Comparison of ENCODE assay signal across 21 cellular contexts in genomic region chr2:165897074-165897683, GRCh38. TPM values are rescaled to one million over a fixed set of nuclear protein-coding genes. Genes with fewer than 3 reads are reported as not detected.
DNase-seq lines count a peak whose midpoint lies in the region; ATAC-seq, FAIRE-seq and TF ChIP-seq lines count a peak whose summit lies in the region.
"Had no signal": no experiment of that assay in that cellular context is flagged by ENCODE, and none has a peak within 500 bp of the region (broad histone marks: within the 10 kb centered on the region; RNA-seq: fewer than 3 reads in every experiment).

No MANE protein-coding gene starts in this region.

- CTCF ChIA-PET in K562 (lab: Yijun Ruan, JAX; ENCODE audit: low intra/inter-chr PET ratio), result no interaction called here

- no peaks in the 10 kb centered on the region for H3K27me3 ChIP-seq in K562 (ENCODE audit: control insufficient read depth in 2 of 2, insufficient read depth in 2 of 2, low read length in 2 of 2)
- H3K27me3 ChIP-seq in foreskin keratinocyte, result no peaks in the 10 kb centered on the region
- H3K27me3 ChIP-seq: esophagus muscularis mucosa, right atrium auricular region, upper lobe of right lung had no signal

- H3K4me3 Mint-ChIP-seq in mesothelial cell of epicardium, result no peak overlapping the region
- H3K4me3 Mint-ChIP-seq: activated CD4-positive, alpha-beta T cell treated with anti-CD3 and anti-CD28 coated beads, Interleukin-2, amount 10 ng/mL, durations not matched to agents 24 days and 14 days; natural killer cell had no signal

- no peaks in the 10 kb centered on the region for H4K20me1 ChIP-seq in K562 (replicated peaks; ENCODE audit: control insufficient read depth, insufficient read depth, low read length)

- H3K4me1 ChIP-seq in K562 (replicated peaks in 1 of 2; ENCODE audit: control insufficient read depth in 2 of 2, insufficient read depth in 2 of 2, low read length in 2 of 2), result no peaks in the 10 kb centered on the region
- peaks cover 5% of the 10 kb centered on the region for H3K4me1 ChIP-seq in foreskin keratinocyte
- H3K4me1 ChIP-seq: right atrium auricular region had no signal

- no peaks in the 10 kb centered on the region for H3K9me1 ChIP-seq in K562 (ENCODE audit: control insufficient read depth, insufficient read depth, low read length)

- ATAC-seq in GM18517 (IDR thresholded peaks at IDR 0.05; ENCODE audit: unreplicated experiment) (peak; percentile 10), GM21367 (IDR thresholded peaks at IDR 0.05; ENCODE audit: unreplicated experiment) (peak; percentile 25), HG03060 (IDR thresholded peaks at IDR 0.05; ENCODE audit: low read depth, unreplicated experiment) (peak; percentile 11), K562 (no peak), foreskin keratinocyte (no peak)
- ATAC-seq: natural killer cell, Right ventricle myocardium inferior had no signal

- DNase-seq in K562 (ENCODE audit: extremely low read depth in 1 of 4, low spot score in 3 of 4) (no peak), NCI-H524 (lab: John Stamatoyannopoulos, UW) (no peak), mesothelial cell of epicardium (ENCODE audit: low spot score in 2 of 2, unreplicated experiment in 2 of 2) (no peak), superior temporal gyrus (ENCODE audit: extremely low spot score) (no peak), foreskin keratinocyte (no peak)
- DNase-seq: activated CD4-positive, alpha-beta T cell treated with anti-CD3 and anti-CD28 coated beads, Interleukin-2, amount 10 ng/mL, durations not matched to agents 24 days and 14 days; activated T-cell treated with anti-CD3 and anti-CD28 coated beads, Interleukin-2, amount 50 U/mL, for 48 hours; amygdala; hippocampal formation; left ventricle myocardium inferior; natural killer cell; NCI-H2081 treated with DMSO at 0.1 percent for 48 hours; NCI-H774; stimulated activated CD4-positive, alpha-beta T cell treated with anti-CD3 and anti-CD28 coated beads, Interleukin-2, amount 100 ng/mL, for 24 hours; upper lobe of right lung had no signal

- intact Hi-C loops in K562 (cut with micrococcal nuclease), result no loop called here

- TF ChIP-seq RAD21 in K562 (CRISPR knock-in tag; conservative IDR thresholded peaks at IDR 0.05 in 1 of 2, IDR thresholded peaks at IDR 0.05 in 1 of 2), result no peak

- no peak for FAIRE-seq in K562 (lab: Jason Lieb, UNC)

- no peaks in the 10 kb centered on the region for H3K9me3 Mint-ChIP-seq in mesothelial cell of epicardium
- H3K9me3 Mint-ChIP-seq: activated CD4-positive, alpha-beta T cell treated with anti-CD3 and anti-CD28 coated beads, Interleukin-2, amount 10 ng/mL, durations not matched to agents 24 days and 14 days; natural killer cell had no signal

- H2AFZ ChIP-seq in K562 (ENCODE audit: low read depth, low read length), result no peak overlapping the region

- no peaks in the 10 kb centered on the region for H3K9me3 ChIP-seq in K562 (replicated peaks; ENCODE audit: control insufficient read depth, insufficient read depth, low read depth, low read length)
- H3K9me3 ChIP-seq: esophagus muscularis mucosa, left ventricle myocardium inferior, right atrium auricular region, upper lobe of right lung had no signal

- H3K36me3 Mint-ChIP-seq in mesothelial cell of epicardium, result peaks cover 39% of the 10 kb centered on the region

- no peaks in the 10 kb centered on the region for H3K79me2 ChIP-seq in K562 (ENCODE audit: control insufficient read depth, insufficient read depth, low read length)

- TF ChIP-seq CTCF in K562 (IDR thresholded peaks at IDR 0.05 in 2 of 3, conservative IDR thresholded peaks at IDR 0.05 in 1 of 3; ENCODE audit: insufficient read depth in 2 of 3, low read depth in 1 of 3, low read length in 3 of 3) (no peak), mesothelial cell of epicardium (IDR thresholded peaks at IDR 0.05; ENCODE audit: unreplicated experiment) (no peak), foreskin keratinocyte (conservative IDR thresholded peaks at IDR 0.05) (no peak)

- no peak overlapping the region for H3K4me2 ChIP-seq in K562 (ENCODE audit: insufficient read depth, low read length)

- H3K27ac Mint-ChIP-seq in mesothelial cell of epicardium, result no peak overlapping the region
- H3K27ac Mint-ChIP-seq: natural killer cell had no signal

- no peaks in the 10 kb centered on the region for H3K27me3 Mint-ChIP-seq in mesothelial cell of epicardium (ENCODE audit: low read depth)
- H3K27me3 Mint-ChIP-seq: activated CD4-positive, alpha-beta T cell treated with anti-CD3 and anti-CD28 coated beads, Interleukin-2, amount 10 ng/mL, durations not matched to agents 24 days and 14 days had no signal

- in situ Hi-C loops in K562 (cut with MboI), result no loop called here

- no peak for TF ChIP-seq POLR2A in K562 (conservative IDR thresholded peaks at IDR 0.05)

- BruUV-seq in K562 (replicated peaks; lab: Mats Ljungman, UMichigan), result no TSS peak

- no peak for TF ChIP-seq EP300 in K562 (IDR thresholded peaks at IDR 0.05; ENCODE audit: low read length)

- POLR2A ChIA-PET in K562 (lab: Yijun Ruan, JAX), result no interaction called here

- H3K27ac ChIP-seq in K562 (ENCODE audit: extremely low read depth, low read depth, low read length) (no peak overlapping the region), foreskin keratinocyte (no peak overlapping the region)
- H3K27ac ChIP-seq: esophagus muscularis mucosa, left ventricle myocardium inferior, right atrium auricular region, upper lobe of right lung had no signal

- H3K9ac ChIP-seq in K562 (ENCODE audit: insufficient read depth in 1 of 2, low read depth in 2 of 2, low read length in 2 of 2), result no peak overlapping the region

- no peak overlapping the region for H3K4me3 ChIP-seq in K562
- H3K4me3 ChIP-seq: esophagus muscularis mucosa, left ventricle myocardium inferior, right atrium auricular region, upper lobe of right lung had no signal

- WGBS in K562 (ENCODE audit: insufficient coverage, low coverage, missing lambda C conversion rate), result 88% methylated on average over 7 of the region's 7 CpGs

- peaks cover 12% of the 10 kb centered on the region for H3K4me1 Mint-ChIP-seq in mesothelial cell of epicardium
- H3K4me1 Mint-ChIP-seq: natural killer cell had no signal

- peaks cover 82% of the 10 kb centered on the region for H3K36me3 ChIP-seq in K562 (ENCODE audit: control insufficient read depth, insufficient read depth, low read length)

TF ChIP-seq in K562, 482 proteins besides CTCF, POLR2A, EP300 and RAD21:
- TF ChIP-seq ZNF316 (IDR thresholded peaks at IDR 0.05), result peak; percentile 25; the same call in 1 of the 2 replicates
- TF ChIP-seq PATZ1 (CRISPR knock-in tag; IDR thresholded peaks at IDR 0.05; ENCODE audit: borderline replicate concordance), result no peak
- no peak for TF ChIP-seq SAFB (IDR thresholded peaks at IDR 0.05; ENCODE audit: borderline replicate concordance, low read depth, low read length)
TF ChIP-seq in K562: peak in this region for 1.

RNA-seq across cellular contexts. Expression of gene TTC21B, which starts 56.4 kb away (rescaled TPM):
- total RNA-seq in K562 (2011; cell fraction: chromatin; rRNA removed; ENCODE audit: low replicate concordance), result 40.6 and 134 TPM in 2 replicates
- 16.2 and 28.6 TPM in 2 replicates for total RNA-seq in K562 (2011; cell fraction: nucleolus; rRNA removed)
- 40.7 and 49.7 TPM in 2 replicates for total RNA-seq in K562 (2011; cell fraction: nucleoplasm; rRNA removed)
- total RNA-seq in K562 (2014; rRNA removed) (18.5 and 26.1 TPM in 2 replicates), K562 (2014; rRNA removed; fragmentation: Illumina TruSeq; extraction: Trizol) (26.3 and 29.9 TPM in 2 replicates), K562 (2015; rRNA removed; fragmentation: Illumina TruSeq; extraction: Trizol) (27.7 and 29.3 TPM in 2 replicates), K562 (2021) (17.2 and 20.8 TPM in 2 replicates), mesothelial cell of epicardium (30.4 to 33.9 TPM (median 33.8 TPM) in 3 replicates), foreskin keratinocyte (9.8 and 12.0 TPM in 2 replicates)
- polyA plus RNA-seq in K562 (2011; rRNA removed) (30.0 and 34.9 TPM in 2 replicates), K562 (2014; fragmentation: Illumina TruSeq; extraction: Trizol) (14.2 and 16.5 TPM in 2 replicates), K562 (2014; fragmentation: Nextera tagmentation; extraction: Ambion mirVana) (1 to 10 TPM; 5.2 to 8.7 TPM), K562 (2014; rRNA removed) (20.8 and 21.2 TPM in 2 replicates), foreskin keratinocyte (2.7 and 3.3 TPM in 2 replicates)
- 8.0 and 13.6 TPM in 2 replicates for polyA plus RNA-seq in K562 (2011; cell fraction: cytosol; rRNA removed)
- polyA plus RNA-seq in K562 (2011; cell fraction: nucleus; rRNA removed), result 39.4 and 45.7 TPM in 2 replicates
- polyA plus RNA-seq in K562 (2012), result 7.5 and 9.2 TPM in 2 replicates
- polyA minus RNA-seq in K562 (2011; rRNA and poly(A)+ RNA removed), result 84.5 and 90.4 TPM in 2 replicates
- 9.7 and 20.7 TPM in 2 replicates for polyA minus RNA-seq in K562 (2011; cell fraction: cytosol; rRNA and poly(A)+ RNA removed)
- 54.7 and 82.5 TPM in 2 replicates for polyA minus RNA-seq in K562 (2011; cell fraction: nucleus; rRNA and poly(A)+ RNA removed)

Comparison
In these comparisons a context has a peak if more than half of its experiments do, and no peak if none do; other contexts are left out.
1. ATAC-seq: peak in GM18517 (single experiment), GM21367 (single experiment) and HG03060 (single experiment); none in K562 (single experiment) and foreskin keratinocyte (single experiment).